Comparison of ENCODE assay signal across 1 cellular context in genomic region chr3:38165722-38166387, GRCh38.
TF ChIP-seq lines count a peak whose summit lies in the region.

No MANE protein-coding gene starts in this region.

TF ChIP-seq in K562, 482 proteins besides CTCF, POLR2A, EP300 and RAD21 (continued from another document and continues in another):
- TF ChIP-seq ETV6 (IDR thresholded peaks at IDR 0.05; ENCODE audit: borderline replicate concordance in 1 of 2, low read depth in 2 of 2, low read length in 1 of 2) (no peak; a peak in 1 of 4 replicates), ETV6 (CRISPR knock-in tag; IDR thresholded peaks at IDR 0.05; ENCODE audit: borderline replicate concordance) (0 out of 2 replicates have a peak, but pooled peaks have one; percentile 38), ZNF316 (IDR thresholded peaks at IDR 0.05) (no peak), TARDBP (IDR thresholded peaks at IDR 0.05) (no peak), ZKSCAN8 (CRISPR knock-in tag; IDR thresholded peaks at IDR 0.05) (no peak), TRIM24 (IDR thresholded peaks at IDR 0.05) (peak in 1 of 2 experiments; percentile 24; a peak in 1 of 4 replicates), ARID4B (CRISPR knock-in tag; IDR thresholded peaks at IDR 0.05) (peak; percentile 59), PHTF2 (CRISPR knock-in tag; IDR thresholded peaks at IDR 0.05) (no peak), ZNF165 (CRISPR knock-in tag; IDR thresholded peaks at IDR 0.05; ENCODE audit: borderline replicate concordance) (no peak), ZEB2 (IDR thresholded peaks at IDR 0.05) (no peak), PTRF (tag; IDR thresholded peaks at IDR 0.05) (no peak), ZNF444 (CRISPR knock-in tag; IDR thresholded peaks at IDR 0.05) (no peak), ZNF707 (CRISPR knock-in tag; conservative IDR thresholded peaks at IDR 0.05) (no peak), SMAD4 (CRISPR knock-in tag; conservative IDR thresholded peaks at IDR 0.05) (peak; percentile 92; the same call in 1 of the 2 replicates), ZNF3 (CRISPR knock-in tag; IDR thresholded peaks at IDR 0.05) (no peak), MYBL2 (IDR thresholded peaks at IDR 0.05; ENCODE audit: low read depth) (no peak), MYBL2 (CRISPR knock-in tag; IDR thresholded peaks at IDR 0.05; ENCODE audit: borderline replicate concordance) (no peak), ZNF184 (CRISPR knock-in tag; IDR thresholded peaks at IDR 0.05) (no peak), ZNF75A (CRISPR knock-in tag; IDR thresholded peaks at IDR 0.05) (no peak), GTF2B (IDR thresholded peaks at IDR 0.05; ENCODE audit: extremely low read depth, insufficient read length) (no peak), FOXA3 (CRISPR knock-in tag; conservative IDR thresholded peaks at IDR 0.05 in 1 of 2, IDR thresholded peaks at IDR 0.05 in 1 of 2) (0 out of 4 replicates have a peak, but pooled peaks of 1 of the 2 experiments have one; percentile 31), MTA1 (IDR thresholded peaks at IDR 0.05; ENCODE audit: borderline replicate concordance) (no peak), ZNF699 (CRISPR knock-in tag; IDR thresholded peaks at IDR 0.05; ENCODE audit: insufficient replicate concordance) (no peak), ZKSCAN1 (IDR thresholded peaks at IDR 0.05; ENCODE audit: low read depth, low read length) (no peak), ESRRA (IDR thresholded peaks at IDR 0.05; ENCODE audit: borderline replicate concordance, low read depth) (no peak; the same call in 1 of the 2 replicates), KLF1 (tag; IDR thresholded peaks at IDR 0.05) (no peak), HOXB6 (CRISPR knock-in tag; IDR thresholded peaks at IDR 0.05; ENCODE audit: borderline replicate concordance) (no peak), PYGO2 (tag; IDR thresholded peaks at IDR 0.05) (no peak), ARHGAP35 (IDR thresholded peaks at IDR 0.05; ENCODE audit: partially characterized antibody) (no peak), ELF4 (CRISPR knock-in tag; IDR thresholded peaks at IDR 0.05) (no peak), GTF2F1 (IDR thresholded peaks at IDR 0.05; ENCODE audit: low read depth, low read length) (no peak), PHF8 (IDR thresholded peaks at IDR 0.05; ENCODE audit: borderline replicate concordance, low read length) (peak; percentile 22), E2F5 (CRISPR knock-in tag; IDR thresholded peaks at IDR 0.05) (0 out of 2 replicates have a peak, but pooled peaks have one; percentile 31), HNRNPH1 (optimal IDR thresholded peaks at IDR 0.05; ENCODE audit: low read depth, low read length) (no peak), PRDM10 (IDR thresholded peaks at IDR 0.05; ENCODE audit: partially characterized antibody) (no peak), KAT2B (IDR thresholded peaks at IDR 0.05; ENCODE audit: low read depth, low read length) (no peak)
- TF ChIP-seq, protein P1, sequence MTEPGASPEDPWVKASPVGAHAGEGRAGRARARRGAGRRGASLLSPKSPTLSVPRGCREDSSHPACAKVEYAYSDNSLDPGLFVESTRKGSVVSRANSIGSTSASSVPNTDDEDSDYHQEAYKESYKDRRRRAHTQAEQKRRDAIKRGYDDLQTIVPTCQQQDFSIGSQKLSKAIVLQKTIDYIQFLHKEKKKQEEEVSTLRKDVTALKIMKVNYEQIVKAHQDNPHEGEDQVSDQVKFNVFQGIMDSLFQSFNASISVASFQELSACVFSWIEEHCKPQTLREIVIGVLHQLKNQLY (CRISPR knock-in tag; conservative IDR thresholded peaks at IDR 0.05) = no peak
- TF ChIP-seq, protein P2, sequence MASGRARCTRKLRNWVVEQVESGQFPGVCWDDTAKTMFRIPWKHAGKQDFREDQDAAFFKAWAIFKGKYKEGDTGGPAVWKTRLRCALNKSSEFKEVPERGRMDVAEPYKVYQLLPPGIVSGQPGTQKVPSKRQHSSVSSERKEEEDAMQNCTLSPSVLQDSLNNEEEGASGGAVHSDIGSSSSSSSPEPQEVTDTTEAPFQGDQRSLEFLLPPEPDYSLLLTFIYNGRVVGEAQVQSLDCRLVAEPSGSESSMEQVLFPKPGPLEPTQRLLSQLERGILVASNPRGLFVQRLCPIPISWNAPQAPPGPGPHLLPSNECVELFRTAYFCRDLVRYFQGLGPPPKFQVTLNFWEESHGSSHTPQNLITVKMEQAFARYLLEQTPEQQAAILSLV (tag; IDR thresholded peaks at IDR 0.05) = no peak
- TF ChIP-seq, protein P3, sequence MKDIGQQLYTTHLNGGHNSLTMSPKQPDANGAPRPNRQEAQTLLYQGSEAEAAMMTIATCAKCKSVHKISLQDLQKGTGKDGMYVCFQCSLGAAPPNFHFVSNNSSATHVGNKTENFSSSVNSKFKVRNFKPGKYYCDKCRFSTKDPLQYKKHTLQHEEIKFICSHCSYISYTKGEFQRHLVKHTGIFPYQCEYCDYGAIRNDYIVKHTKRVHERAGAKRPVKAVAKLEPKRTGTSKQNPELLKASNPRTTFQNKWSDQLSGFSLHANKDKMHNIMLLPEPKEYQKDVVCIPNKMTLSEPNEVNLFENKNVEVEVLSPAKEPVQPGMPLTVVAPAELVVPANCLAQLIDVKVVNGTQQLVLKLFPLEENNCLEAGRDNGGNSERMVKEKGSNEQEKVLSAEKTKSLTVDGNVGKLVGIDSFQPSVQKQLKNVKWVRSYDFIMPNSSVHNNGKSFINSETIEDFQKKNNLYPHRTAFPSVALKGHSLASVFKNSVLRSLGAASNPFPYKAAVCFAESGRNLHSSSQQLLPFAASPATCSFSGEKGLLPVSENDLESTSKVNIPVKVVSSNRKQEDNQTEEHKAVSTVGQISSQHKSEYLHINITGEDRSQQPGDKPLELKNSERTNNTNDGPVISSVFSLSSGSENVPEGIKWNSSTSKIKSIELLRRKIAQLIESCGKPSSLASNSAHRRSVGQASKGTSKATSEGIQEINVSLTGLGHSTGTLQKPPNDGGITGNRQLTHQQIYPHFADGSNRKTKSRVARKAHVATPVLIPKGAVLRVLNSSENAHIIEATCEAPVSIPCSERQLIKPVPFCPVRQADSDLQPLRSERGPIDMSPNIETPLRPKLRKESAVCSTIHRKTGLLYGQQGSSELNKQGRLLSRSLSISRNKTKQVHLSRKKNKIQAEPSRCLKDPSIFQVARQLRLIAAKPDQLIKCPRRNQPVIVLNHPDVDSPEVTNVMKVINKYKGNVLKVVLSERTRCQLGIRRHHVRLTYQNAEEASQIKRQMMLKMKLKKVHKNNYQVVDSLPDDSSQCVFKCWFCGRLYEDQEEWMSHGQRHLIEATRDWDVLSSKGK (CRISPR knock-in tag; IDR thresholded peaks at IDR 0.05) = no peak
- TF ChIP-seq, protein P4, sequence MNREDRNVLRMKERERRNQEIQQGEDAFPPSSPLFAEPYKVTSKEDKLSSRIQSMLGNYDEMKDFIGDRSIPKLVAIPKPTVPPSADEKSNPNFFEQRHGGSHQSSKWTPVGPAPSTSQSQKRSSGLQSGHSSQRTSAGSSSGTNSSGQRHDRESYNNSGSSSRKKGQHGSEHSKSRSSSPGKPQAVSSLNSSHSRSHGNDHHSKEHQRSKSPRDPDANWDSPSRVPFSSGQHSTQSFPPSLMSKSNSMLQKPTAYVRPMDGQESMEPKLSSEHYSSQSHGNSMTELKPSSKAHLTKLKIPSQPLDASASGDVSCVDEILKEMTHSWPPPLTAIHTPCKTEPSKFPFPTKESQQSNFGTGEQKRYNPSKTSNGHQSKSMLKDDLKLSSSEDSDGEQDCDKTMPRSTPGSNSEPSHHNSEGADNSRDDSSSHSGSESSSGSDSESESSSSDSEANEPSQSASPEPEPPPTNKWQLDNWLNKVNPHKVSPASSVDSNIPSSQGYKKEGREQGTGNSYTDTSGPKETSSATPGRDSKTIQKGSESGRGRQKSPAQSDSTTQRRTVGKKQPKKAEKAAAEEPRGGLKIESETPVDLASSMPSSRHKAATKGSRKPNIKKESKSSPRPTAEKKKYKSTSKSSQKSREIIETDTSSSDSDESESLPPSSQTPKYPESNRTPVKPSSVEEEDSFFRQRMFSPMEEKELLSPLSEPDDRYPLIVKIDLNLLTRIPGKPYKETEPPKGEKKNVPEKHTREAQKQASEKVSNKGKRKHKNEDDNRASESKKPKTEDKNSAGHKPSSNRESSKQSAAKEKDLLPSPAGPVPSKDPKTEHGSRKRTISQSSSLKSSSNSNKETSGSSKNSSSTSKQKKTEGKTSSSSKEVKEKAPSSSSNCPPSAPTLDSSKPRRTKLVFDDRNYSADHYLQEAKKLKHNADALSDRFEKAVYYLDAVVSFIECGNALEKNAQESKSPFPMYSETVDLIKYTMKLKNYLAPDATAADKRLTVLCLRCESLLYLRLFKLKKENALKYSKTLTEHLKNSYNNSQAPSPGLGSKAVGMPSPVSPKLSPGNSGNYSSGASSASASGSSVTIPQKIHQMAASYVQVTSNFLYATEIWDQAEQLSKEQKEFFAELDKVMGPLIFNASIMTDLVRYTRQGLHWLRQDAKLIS (CRISPR knock-in tag; IDR thresholded peaks at IDR 0.05) = peak; percentile 73; the same call in 1 of the 2 replicates
- TF ChIP-seq, protein P5, sequence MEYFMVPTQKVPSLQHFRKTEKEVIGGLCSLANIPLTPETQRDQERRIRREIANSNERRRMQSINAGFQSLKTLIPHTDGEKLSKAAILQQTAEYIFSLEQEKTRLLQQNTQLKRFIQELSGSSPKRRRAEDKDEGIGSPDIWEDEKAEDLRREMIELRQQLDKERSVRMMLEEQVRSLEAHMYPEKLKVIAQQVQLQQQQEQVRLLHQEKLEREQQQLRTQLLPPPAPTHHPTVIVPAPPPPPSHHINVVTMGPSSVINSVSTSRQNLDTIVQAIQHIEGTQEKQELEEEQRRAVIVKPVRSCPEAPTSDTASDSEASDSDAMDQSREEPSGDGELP (CRISPR knock-in tag; IDR thresholded peaks at IDR 0.05; ENCODE audit: borderline replicate concordance) = no peak
